9 cellular contexts compared by ENCODE assay signal in the genomic region with DNA sequence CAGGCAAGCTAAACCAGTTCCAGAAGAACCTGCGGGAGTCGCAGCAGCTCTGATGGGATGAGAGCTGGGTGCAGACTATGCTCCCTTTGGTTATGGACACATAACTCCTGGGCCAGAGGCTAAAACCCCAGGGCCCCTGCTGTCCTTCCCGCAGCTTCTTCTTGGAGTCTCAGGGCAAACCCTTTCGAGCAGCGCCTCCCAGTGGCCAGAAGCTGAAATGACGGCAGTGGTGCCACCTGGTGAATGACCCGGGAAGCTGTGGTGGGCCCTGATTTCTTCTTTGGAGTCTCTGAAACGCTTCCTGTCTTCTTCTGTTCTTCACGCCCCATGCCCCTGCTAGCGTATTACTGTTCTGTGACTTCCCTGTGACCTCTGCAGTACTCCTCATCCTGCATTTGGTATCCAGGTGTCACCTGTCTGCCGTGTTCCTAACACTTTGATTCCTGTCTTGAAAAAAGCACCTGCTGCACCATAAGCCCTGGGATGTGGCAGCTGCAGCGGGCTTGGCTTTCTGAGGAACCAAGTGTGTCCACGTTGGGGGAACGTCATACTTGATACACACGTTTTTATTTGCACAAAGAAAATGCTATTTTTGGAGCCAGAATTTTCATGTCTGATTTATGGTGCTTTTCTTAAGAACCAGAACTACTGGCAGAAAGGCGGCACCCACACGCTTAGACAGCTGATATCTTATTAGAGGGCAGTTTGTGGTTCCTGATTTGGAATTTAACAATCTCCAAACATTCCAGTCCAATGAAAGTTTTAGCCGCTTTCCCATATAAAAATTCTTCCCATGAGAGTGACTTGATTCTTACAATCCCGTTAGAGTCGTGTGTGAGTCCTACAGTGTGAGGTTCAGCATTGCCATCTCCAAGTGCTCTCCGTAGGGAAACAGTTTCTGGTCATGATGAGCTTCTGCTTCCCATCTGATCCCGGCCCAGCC. TPM values are rescaled to one million over a fixed set of nuclear protein-coding genes. Genes with fewer than 3 reads are reported as not detected.
DNase-seq lines count a peak whose midpoint lies in the region; ATAC-seq and TF ChIP-seq lines count a peak whose summit lies in the region.
"Not testable (repeated sequence)": the region's sequence is repeated elsewhere in the genome, so short reads cannot be mapped to it uniquely, and the experiment has no call there.
"Had no signal": no experiment of that assay in that cellular context is flagged by ENCODE, and none has a peak within 500 bp of the region (broad histone marks: within the 10 kb centered on the region; RNA-seq: fewer than 3 reads in every experiment).

No MANE protein-coding gene starts in this region.

- not testable (repeated sequence) for H2AFZ ChIP-seq in parathyroid adenoma

- intact Hi-C loops in Panc1 (cut with micrococcal nuclease; ENCODE audit: unreplicated experiment) (loop anchor here (2.0 kb wide), 1 partner anchor 123 kb away; no protein-coding TSS in a partner anchor), heart right ventricle (cut with DNase I) (loop anchor here in 6 of 10 donors (2.0 to 10.0 kb wide), 4 partner anchors 117 to 127 kb away; no protein-coding TSS in a partner anchor)

- WGBS in heart right ventricle, 2 donors, result 38 to 43% methylated on average over 22 of the region's 22 CpGs

- not testable (repeated sequence) for H3K4me1 ChIP-seq in CD4-positive, CD25-positive, alpha-beta regulatory T cell (ENCODE audit: control insufficient read depth, insufficient read depth, low read length, poor library complexity, severe bottlenecking); Panc1 (ENCODE audit: control insufficient read depth, insufficient read depth, low read length); parathyroid adenoma
- peaks cover 0 to 11% (median 0%) of the 10 kb centered on the region in 9 donors for H3K4me1 ChIP-seq in heart right ventricle

- H3K36me3 ChIP-seq in CD4-positive, CD25-positive, alpha-beta regulatory T cell (ENCODE audit: control insufficient read depth, insufficient read depth, low read length); Panc1 (ENCODE audit: control insufficient read depth, insufficient read depth, low read length); heart right ventricle; parathyroid adenoma (ENCODE audit: control insufficient read depth, insufficient read depth, low read length): not testable (repeated sequence)

- H3K9me3 ChIP-seq in CD4-positive, CD25-positive, alpha-beta regulatory T cell (ENCODE audit: control insufficient read depth in 2 of 2, low read length in 2 of 2); Panc1 (ENCODE audit: control insufficient read depth, insufficient read depth, low read depth, low read length); heart right ventricle; parathyroid adenoma (ENCODE audit: control insufficient read depth, low read length): not testable (repeated sequence)

- H3K36me3 Mint-ChIP-seq in CD4-positive, CD25-positive, alpha-beta regulatory T cell; brain: not testable (repeated sequence)

- BruUV-seq in Panc1 (replicated peaks; lab: Mats Ljungman, UMichigan), result not testable (repeated sequence)

- H3K79me2 ChIP-seq in parathyroid adenoma, result not testable (repeated sequence)

- ATAC-seq in CD4-positive, CD25-positive, alpha-beta regulatory T cell (ENCODE audit: low read depth in 2 of 2); Panc1; heart right ventricle: not testable (repeated sequence)

- TF ChIP-seq CTCF in Panc1 (IDR thresholded peaks at IDR 0.05) (peak; percentile 85), brain (conservative IDR thresholded peaks at IDR 0.05) (peak; percentile 87 to 88), heart right ventricle (IDR thresholded peaks at IDR 0.05) (peak; percentile 39 to 86 (median 78)), parathyroid adenoma (IDR thresholded peaks at IDR 0.05) (peak; percentile 74)

- not testable (repeated sequence) for H3K27me3 ChIP-seq in CD4-positive, CD25-positive, alpha-beta regulatory T cell (ENCODE audit: control insufficient read depth, insufficient read depth, low read length); Panc1 (ENCODE audit: control insufficient read depth, insufficient read depth, low read length); heart right ventricle; parathyroid adenoma (ENCODE audit: control insufficient read depth, insufficient read depth, low read length)

- peaks cover 0 to 26% (median 4%) of the 10 kb centered on the region in 4 donors for H3K4me1 Mint-ChIP-seq in CD4-positive, CD25-positive, alpha-beta regulatory T cell
- not testable (repeated sequence) for H3K4me1 Mint-ChIP-seq in brain

- DNase-seq in CD4-positive, CD25-positive, alpha-beta regulatory T cell, result peak; percentile 51 to 72 (median 70)
- DNase-seq in HT1080 (ENCODE audit: low read depth) (peak; percentile 65), heart right ventricle (peak; percentile 36 to 53)
- not testable (repeated sequence) for DNase-seq in Panc1 (ENCODE audit: low read depth, low spot score)
- peak; percentile 21 to 37 for DNase-seq in activated CD8-positive, alpha-beta memory T cell treated with anti-CD3 and anti-CD28 coated beads for 1 hour (ENCODE audit: extremely low read depth in 1 of 2, low read depth in 1 of 2)
- DNase-seq in stimulated activated CD8-positive, alpha-beta memory T cell treated with anti-CD3 and anti-CD28 coated beads, Interleukin-4, amount 100 ng/mL, for 24 hours (ENCODE audit: low read depth), result peak; percentile 57

- H3K4me3 ChIP-seq in CD4-positive, CD25-positive, alpha-beta regulatory T cell (ENCODE audit: low read depth, low read length); Panc1 (ENCODE audit: low read depth in 2 of 2, low read length in 2 of 2); heart right ventricle; parathyroid adenoma (ENCODE audit: low read depth, low read length): not testable (repeated sequence)

- in situ Hi-C loops in Panc1 (cut with HindIII; ENCODE audit: low pct_unique_long_range_greater_than_20kb, low sequenced_read_pairs), result not testable (repeated sequence)

- not testable (repeated sequence) for H3K27ac ChIP-seq in CD4-positive, CD25-positive, alpha-beta regulatory T cell (ENCODE audit: insufficient read depth, low read length, poor library complexity, severe bottlenecking); Panc1 (ENCODE audit: low read length); heart right ventricle; parathyroid adenoma

- not testable (repeated sequence) for H3K9ac ChIP-seq in parathyroid adenoma

- H3K4me3 Mint-ChIP-seq in CD4-positive, CD25-positive, alpha-beta regulatory T cell; brain: not testable (repeated sequence)

- CTCF ChIA-PET in Panc1 (lab: Charles Lee), result interaction anchor here (0.6 to 1.7 kb wide), 3 partner anchors 121 to 822 kb away, joined by 8 to 10 read pairs (median 8); no protein-coding TSS in a partner anchor

- H3K4me2 ChIP-seq in parathyroid adenoma (ENCODE audit: low read length), result not testable (repeated sequence)

- H3K9me3 Mint-ChIP-seq in CD4-positive, CD25-positive, alpha-beta regulatory T cell; brain: not testable (repeated sequence)

- peak overlapping the region in 1 of 3 donors; percentile 59 for H3K27ac Mint-ChIP-seq in CD4-positive, CD25-positive, alpha-beta regulatory T cell
- H3K27ac Mint-ChIP-seq in brain, result peak overlapping the region in 1 of 5 experiments; percentile 11

- POLR2A ChIA-PET in Panc1 (lab: Charles Lee), result not testable (repeated sequence)

- not testable (repeated sequence) for H3K27me3 Mint-ChIP-seq in CD4-positive, CD25-positive, alpha-beta regulatory T cell; brain

RNA-seq across cellular contexts. Expression of a gene that starts 4.5 kb away (rescaled TPM):
- 0.67 TPM for total RNA-seq in CD4-positive, CD25-positive, alpha-beta regulatory T cell
- under 1 TPM in 2 of 4 donors, not detected in 2; 0.11 to 0.24 TPM for polyA plus RNA-seq in CD4-positive, CD25-positive, alpha-beta regulatory T cell
- not detected in 2 replicates for total RNA-seq in HT1080 (2014; rRNA removed; shearing (Covaris generic))
- polyA plus RNA-seq in HT1080 (2015; cell fraction: cytosol; rRNA removed), result 0.02 TPM in 1 of 2 replicates, not detected in the other
- not detected in 2 replicates for polyA plus RNA-seq in HT1080 (2015; cell fraction: nucleus; rRNA removed)
- total RNA-seq in Panc1 (2021; ENCODE audit: unreplicated experiment), result not detected
- polyA plus RNA-seq in Panc1 (2012; ENCODE audit: insufficient read length), result not detected
- polyA plus RNA-seq in brain (ENCODE audit: insufficient read depth, low read depth, low replicate concordance), result 0.29 TPM
- total RNA-seq in heart right ventricle, result under 1 TPM in 6 of 10 donors, not detected in 4; 0.10 to 0.44 (median 0.21) TPM
- polyA plus RNA-seq in heart right ventricle, result under 1 TPM in 1 of 2 donors, not detected in 1; 0.03 TPM
- total RNA-seq: T-helper 1 cell treated with Interleukin-12 subunit alpha and Interleukin-12 subunit beta and Interleukin-4 antibody, amounts not matched to agents 30 ng/mL and 1 ng/mL, for 36 hours had no signal
